ENCODE assay signal across 9 cellular contexts in genomic region chr10:60781678-60782077, GRCh38. TPM values are rescaled to one million over a fixed set of nuclear protein-coding genes. Genes with fewer than 3 reads are reported as not detected.
DNase-seq lines count a peak whose midpoint lies in the region; ATAC-seq and TF ChIP-seq lines count a peak whose summit lies in the region.
"Had no signal": no experiment of that assay in that cellular context is flagged by ENCODE, and none has a peak within 500 bp of the region (broad histone marks: within the 10 kb centered on the region; RNA-seq: fewer than 3 reads in every experiment).

No MANE protein-coding gene starts in this region.

- peaks cover 0 to 2% (median 0%) of the 10 kb centered on the region in 3 donors for H3K36me3 Mint-ChIP-seq in CD8-positive, alpha-beta memory T cell
- peaks cover 75% of the 10 kb centered on the region for H3K36me3 Mint-ChIP-seq in activated T-helper 17 cell treated with anti-CD3 and anti-CD28 coated beads, Interleukin-2, amount 50 U/mL, for 72 hours (ENCODE audit: low read depth)
- no peaks in the 10 kb centered on the region for H3K36me3 Mint-ChIP-seq in memory B cell
- H3K36me3 Mint-ChIP-seq in CD8-positive, alpha-beta T cell, result no peaks in the 10 kb centered on the region

- H3K9me3 Mint-ChIP-seq in CD8-positive, alpha-beta memory T cell, result no peaks in the 10 kb centered on the region
- H3K9me3 Mint-ChIP-seq in activated T-helper 17 cell treated with anti-CD3 and anti-CD28 coated beads, Interleukin-2, amount 50 U/mL, for 72 hours, result no peaks in the 10 kb centered on the region
- H3K9me3 Mint-ChIP-seq in memory B cell, result no peaks in the 10 kb centered on the region
- no peaks in the 10 kb centered on the region for H3K9me3 Mint-ChIP-seq in CD8-positive, alpha-beta T cell

- in situ Hi-C loops in HAP-1 (cut with MboI; ENCODE audit: low sequenced_read_pairs), result no loop called here

- POLR2A ChIA-PET in CD8-positive, alpha-beta memory T cell (lab: Charles Lee), result no interaction called here
- POLR2A ChIA-PET in CD8-positive, alpha-beta T cell (lab: Charles Lee), result no interaction called here

- no peak overlapping the region for H3K4me3 ChIP-seq in CD8-positive, alpha-beta memory T cell (ENCODE audit: low read length)
- H3K4me3 ChIP-seq in HAP-1, result peak overlapping the region; percentile 91; the same call in 1 of the 2 replicates
- H3K4me3 ChIP-seq in CD8-positive, alpha-beta T cell (ENCODE audit: low read depth, low read length), result no peak overlapping the region

- TF ChIP-seq CTCF in CD8-positive, alpha-beta T cell (IDR thresholded peaks at IDR 0.05), result no peak

- no peak for ATAC-seq in activated T-helper 17 cell treated with anti-CD3 and anti-CD28 coated beads, Interleukin-2, amount 50 U/mL, for 72 hours (replicated peaks)
- ATAC-seq in memory B cell (ENCODE audit: low read depth) (no peak), GM19035 (IDR thresholded peaks at IDR 0.05; ENCODE audit: unreplicated experiment) (no peak)
- ATAC-seq in CD8-positive, alpha-beta T cell, result no peak

- no peak for DNase-seq in CD8-positive, alpha-beta memory T cell
- no peak for DNase-seq in HAP-1 (ENCODE audit: low spot score in 2 of 2)
- DNase-seq in memory B cell (ENCODE audit: low spot score in 2 of 2), result no peak
- DNase-seq in COLO668 (lab: John Stamatoyannopoulos, UW; ENCODE audit: unreplicated experiment), result no peak
- DNase-seq in mesenteric fat pad (ENCODE audit: low spot score), result no peak
- no peak for DNase-seq in CD8-positive, alpha-beta T cell
- DNase-seq: islet precursor cell had no signal

- peaks cover 29 to 69% (median 52%) of the 10 kb centered on the region in 3 donors for H3K4me1 Mint-ChIP-seq in CD8-positive, alpha-beta memory T cell
- peaks cover 7% of the 10 kb centered on the region for H3K4me1 Mint-ChIP-seq in activated T-helper 17 cell treated with anti-CD3 and anti-CD28 coated beads, Interleukin-2, amount 50 U/mL, for 72 hours
- H3K4me1 Mint-ChIP-seq in memory B cell, result peaks cover 2% of the 10 kb centered on the region
- H3K4me1 Mint-ChIP-seq in CD8-positive, alpha-beta T cell (ENCODE audit: low read depth), result peaks cover 13% of the 10 kb centered on the region

- peaks cover 6% of the 10 kb centered on the region for H3K4me1 ChIP-seq in CD8-positive, alpha-beta memory T cell (ENCODE audit: insufficient read depth, low read length)
- peaks cover 23% of the 10 kb centered on the region for H3K4me1 ChIP-seq in HAP-1
- no peaks in the 10 kb centered on the region for H3K4me1 ChIP-seq in CD8-positive, alpha-beta T cell (ENCODE audit: insufficient read depth, low read length)

- peak overlapping the region in 6 of 8 donors; percentile 12 to 68 (median 26) for H3K27ac Mint-ChIP-seq in CD8-positive, alpha-beta memory T cell
- H3K27ac Mint-ChIP-seq in activated T-helper 17 cell treated with anti-CD3 and anti-CD28 coated beads, Interleukin-2, amount 50 U/mL, for 72 hours, result no peak overlapping the region
- H3K27ac Mint-ChIP-seq in memory B cell, result peak overlapping the region; percentile 39
- H3K27ac Mint-ChIP-seq in CD8-positive, alpha-beta T cell, result no peak overlapping the region

- peaks cover 0 to 2% of the 10 kb centered on the region in 2 donors for H3K27me3 Mint-ChIP-seq in CD8-positive, alpha-beta memory T cell
- no peaks in the 10 kb centered on the region for H3K27me3 Mint-ChIP-seq in activated T-helper 17 cell treated with anti-CD3 and anti-CD28 coated beads, Interleukin-2, amount 50 U/mL, for 72 hours
- no peaks in the 10 kb centered on the region for H3K27me3 Mint-ChIP-seq in memory B cell
- H3K27me3 Mint-ChIP-seq in CD8-positive, alpha-beta T cell (ENCODE audit: low read depth), result no peaks in the 10 kb centered on the region

- no peaks in the 10 kb centered on the region for H3K9me3 ChIP-seq in CD8-positive, alpha-beta memory T cell (ENCODE audit: low read length)
- no peaks in the 10 kb centered on the region for H3K9me3 ChIP-seq in HAP-1
- no peaks in the 10 kb centered on the region for H3K9me3 ChIP-seq in CD8-positive, alpha-beta T cell (ENCODE audit: low read length)

- no peaks in the 10 kb centered on the region for H3K27me3 ChIP-seq in CD8-positive, alpha-beta memory T cell (ENCODE audit: insufficient read depth, low read length, poor library complexity, severe bottlenecking)
- H3K27me3 ChIP-seq in HAP-1 (ENCODE audit: low read depth), result no peaks in the 10 kb centered on the region
- H3K27me3 ChIP-seq in CD8-positive, alpha-beta T cell (ENCODE audit: insufficient read depth, low read length), result no peaks in the 10 kb centered on the region

- H3K36me3 ChIP-seq in CD8-positive, alpha-beta memory T cell (ENCODE audit: insufficient read depth, low read length), result no peaks in the 10 kb centered on the region
- peaks cover 71% of the 10 kb centered on the region for H3K36me3 ChIP-seq in HAP-1 (replicated peaks)
- H3K36me3 ChIP-seq in CD8-positive, alpha-beta T cell (ENCODE audit: insufficient read depth, low read length), result no peaks in the 10 kb centered on the region

- H3K27ac ChIP-seq in CD8-positive, alpha-beta memory T cell (ENCODE audit: low read depth, low read length), result no peak overlapping the region
- no peak overlapping the region for H3K27ac ChIP-seq in CD8-positive, alpha-beta T cell (ENCODE audit: low read depth, low read length)

- CTCF ChIA-PET in CD8-positive, alpha-beta memory T cell (lab: Charles Lee), result no interaction called here
- CTCF ChIA-PET in CD8-positive, alpha-beta T cell (lab: Charles Lee), result no interaction called here

- intact Hi-C loops in CD8-positive, alpha-beta T cell (cut with DNase I, micrococcal nuclease), result no loop called here

- peak overlapping the region in 3 of 7 donors; percentile 4 to 24 (median 15) for H3K4me3 Mint-ChIP-seq in CD8-positive, alpha-beta memory T cell
- H3K4me3 Mint-ChIP-seq in activated T-helper 17 cell treated with anti-CD3 and anti-CD28 coated beads, Interleukin-2, amount 50 U/mL, for 72 hours, result peak overlapping the region; percentile 55
- no peak overlapping the region for H3K4me3 Mint-ChIP-seq in memory B cell
- no peak overlapping the region for H3K4me3 Mint-ChIP-seq in CD8-positive, alpha-beta T cell

RNA-seq across cellular contexts. Expression of gene CDK1, which starts 3.4 kb away (rescaled TPM):
- total RNA-seq in CD8-positive, alpha-beta memory T cell, result 10 to 100 TPM; 67.9 to 68.8 TPM
- polyA plus RNA-seq in CD8-positive, alpha-beta memory T cell, result 0.52 TPM
- total RNA-seq in activated T-helper 17 cell treated with anti-CD3 and anti-CD28 coated beads, Interleukin-2, amount 50 U/mL, for 72 hours, result 100 to 1,000 TPM; 104 to 110 TPM
- 0.45 TPM for total RNA-seq in mesenteric fat pad
- 1 to 10 TPM in 1 of 2 experiments, under 1 TPM in 1; 0.31 to 1.6 TPM for total RNA-seq in CD8-positive, alpha-beta T cell

Comparison
In these comparisons a context has a peak if more than half of its experiments do, and no peak if none do; other contexts are left out.
1. H3K27ac Mint-ChIP-seq: peak in CD8-positive, alpha-beta memory T cell (6 of 8) and memory B cell (single experiment); none in activated T-helper 17 cell treated with anti-CD3 and anti-CD28 coated beads, Interleukin-2, amount 50 U/mL, for 72 hours (single experiment) and CD8-positive, alpha-beta T cell (single experiment).
2. RNA of gene CDK1, which starts 3.4 kb away (total RNA-seq): 104 to 110 TPM in activated T-helper 17 cell treated with anti-CD3 and anti-CD28 coated beads, Interleukin-2, amount 50 U/mL, for 72 hours and 67.9 to 68.8 TPM in CD8-positive, alpha-beta memory T cell; 0.31 to 1.6 TPM in CD8-positive, alpha-beta T cell and 0.45 TPM in mesenteric fat pad (single experiment); every median in the first group is over 10 times any median in the second.